In the genomic region with DNA sequence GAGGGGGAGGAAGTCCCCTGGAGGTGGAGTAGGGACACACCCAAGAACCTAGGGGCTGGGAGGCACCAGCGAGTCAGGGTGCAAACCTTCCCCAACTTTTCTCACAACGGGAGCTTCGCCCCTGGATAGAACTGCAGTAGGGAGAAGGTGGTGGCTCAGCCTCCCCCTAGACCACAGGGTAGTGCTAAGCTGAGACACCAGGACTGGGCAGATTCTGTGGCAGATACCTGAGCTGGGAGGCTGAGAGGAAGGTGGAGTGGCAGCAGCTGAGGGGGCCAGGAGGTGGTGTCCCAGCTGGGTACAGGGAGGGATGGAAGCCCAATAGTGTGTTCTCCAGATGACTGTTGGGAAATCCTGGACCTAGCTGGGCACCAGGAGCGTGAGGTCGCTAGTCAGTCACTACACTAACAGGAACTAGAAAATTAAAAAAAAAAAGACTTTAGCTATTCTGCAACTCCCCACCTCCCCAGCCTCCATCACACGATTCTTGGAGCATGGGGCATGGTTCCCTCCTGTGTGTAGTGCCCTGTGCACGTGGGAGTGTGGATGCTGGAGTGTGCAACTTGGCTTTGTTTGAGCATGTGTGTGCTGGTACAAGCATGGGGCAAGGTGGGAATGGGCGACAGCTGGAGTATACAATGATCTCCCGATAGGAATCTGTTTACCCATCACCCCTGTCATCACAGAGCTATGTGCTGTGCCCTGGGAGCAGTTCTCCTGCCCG, we compare ENCODE assay signal across 29 cellular contexts. TPM values are rescaled to one million over a fixed set of nuclear protein-coding genes. Genes with fewer than 3 reads are reported as not detected.
"Had no signal": no experiment of that assay in that cellular context is flagged by ENCODE, and none has a peak within 500 bp of the region (broad histone marks: within the 10 kb centered on the region; RNA-seq: fewer than 3 reads in every experiment).

No MANE protein-coding gene starts in this region.

- ATAC-seq: gastrocnemius medialis; left colon; naive thymus-derived CD4-positive, alpha-beta T cell; psoas muscle had no signal

- H3K36me3 ChIP-seq: gastrocnemius medialis, suprapubic skin, tibial artery had no signal

- H2AFZ ChIP-seq: parathyroid adenoma had no signal

- H3K79me2 ChIP-seq: parathyroid adenoma had no signal

- H3K4me1 ChIP-seq: gastrocnemius medialis, parathyroid adenoma, psoas muscle, tibial artery had no signal

- H3K9me3 ChIP-seq: gastrocnemius medialis, psoas muscle, suprapubic skin, tibial artery had no signal

- H3K4me3 ChIP-seq: gastrocnemius medialis, psoas muscle, smooth muscle cell, suprapubic skin, tibial artery had no signal

- H3K27ac ChIP-seq: gastrocnemius medialis, parathyroid adenoma, psoas muscle, suprapubic skin, tibial artery had no signal

- H3K4me2 ChIP-seq: smooth muscle cell had no signal

- DNase-seq: activated CD4-positive, alpha-beta T cell treated with anti-CD3 and anti-CD28 coated beads for 4 hours; activated CD4-positive, alpha-beta T cell treated with anti-CD3 and anti-CD28 coated beads, Interleukin-2, amount 50 U/mL, for 4 hours; activated naive CD4-positive, alpha-beta T cell treated with Interleukin-2 at 50 U/mL for 16 hours; activated T-cell treated with anti-CD3 and anti-CD28 coated beads, Interleukin-2, amount 50 U/mL, for 48 hours; anterior cingulate cortex; effector memory CD4-positive, alpha-beta T cell; erythroblast; gastrocnemius medialis; glutamatergic neuron; left colon; midbrain; naive thymus-derived CD4-positive, alpha-beta T cell; nucleus accumbens; psoas muscle; stimulated activated CD4-positive, alpha-beta T cell treated with anti-CD3 and anti-CD28 coated beads, Interleukin-1b, Interleukin-23, amount 100 ng/mL, for 48 hours; stimulated activated naive CD4-positive, alpha-beta T cell; tibial artery had no signal

RNA-seq across cellular contexts. Expression of a gene that starts 8.7 kb away (rescaled TPM):
- total RNA-seq: activated T-helper 2 cell treated with anti-CD3 and anti-CD28 coated beads, Interferon-gamma antibody, Interleukin-2, Interleukin-4, amounts not matched to agents 10 μg/mL and 5 μg/mL and 100 μg/mL, durations not matched to agents 14 hours and 24 hours and 36 hours; dermis microvascular lymphatic vessel endothelial cell; gastrocnemius medialis; psoas muscle; smooth muscle cell; T-helper 1 cell treated with Interleukin-12 subunit alpha and Interleukin-12 subunit beta and Interleukin-4 antibody, amounts not matched to agents 30 ng/mL and 1 ng/mL, for 36 hours had no signal
- polyA plus RNA-seq: naive thymus-derived CD4-positive, alpha-beta T cell had no signal

RNA-seq across cellular contexts. Expression of a gene that starts 39.3 kb away (rescaled TPM):
- total RNA-seq: activated T-helper 2 cell treated with anti-CD3 and anti-CD28 coated beads, Interferon-gamma antibody, Interleukin-2, Interleukin-4, amounts not matched to agents 10 μg/mL and 5 μg/mL and 100 μg/mL, durations not matched to agents 14 hours and 24 hours and 36 hours; bronchial epithelial cell; dermis microvascular lymphatic vessel endothelial cell; gastrocnemius medialis; left colon; naive thymus-derived CD4-positive, alpha-beta T cell; smooth muscle cell; suprapubic skin; T-helper 1 cell treated with Interleukin-12 subunit alpha and Interleukin-12 subunit beta and Interleukin-4 antibody, amounts not matched to agents 30 ng/mL and 1 ng/mL, for 36 hours had no signal
- polyA plus RNA-seq: keratinocyte; liver; naive thymus-derived CD4-positive, alpha-beta T cell; neural cell; psoas muscle; smooth muscle cell; urinary bladder had no signal

RNA-seq across cellular contexts. Expression of a gene that starts 45.0 kb away (rescaled TPM):
- total RNA-seq: activated T-helper 2 cell treated with anti-CD3 and anti-CD28 coated beads, Interferon-gamma antibody, Interleukin-2, Interleukin-4, amounts not matched to agents 10 μg/mL and 5 μg/mL and 100 μg/mL, durations not matched to agents 14 hours and 24 hours and 36 hours; bronchial epithelial cell; dermis microvascular lymphatic vessel endothelial cell; gastrocnemius medialis; left colon; liver; psoas muscle; smooth muscle cell; suprapubic skin; T-helper 1 cell treated with Interleukin-12 subunit alpha and Interleukin-12 subunit beta and Interleukin-4 antibody, amounts not matched to agents 30 ng/mL and 1 ng/mL, for 36 hours; urinary bladder had no signal
- polyA plus RNA-seq: adipose tissue; keratinocyte; liver; naive thymus-derived CD4-positive, alpha-beta T cell; neural cell; psoas muscle; smooth muscle cell; urinary bladder had no signal
